In genomic region chr17:80252871-80253270, GRCh38 we compare ENCODE assay signal across 1 cellular context.
TF ChIP-seq lines count a peak whose summit lies in the region.

No MANE protein-coding gene starts in this region.

TF ChIP-seq in HEK293, 187 proteins besides CTCF, POLR2A, EP300 and RAD21 (continued from another document):
- TF ChIP-seq PRDM10 (tag by site-specific recombination; IDR thresholded peaks at IDR 0.05): no peak
- no peak for TF ChIP-seq ZNF157 (tag by site-specific recombination; IDR thresholded peaks at IDR 0.05)
- TF ChIP-seq ZNF645 (tag by site-specific recombination; IDR thresholded peaks at IDR 0.05): no peak
- no peak for TF ChIP-seq ZNF518A (tag by site-specific recombination; conservative IDR thresholded peaks at IDR 0.05; ENCODE audit: low read depth)
- TF ChIP-seq ZBTB8A (tag by site-specific recombination; IDR thresholded peaks at IDR 0.05): no peak
- TF ChIP-seq ZNF610 (tag by site-specific recombination; IDR thresholded peaks at IDR 0.05; ENCODE audit: borderline replicate concordance): no peak
- TF ChIP-seq AEBP2 (tag by site-specific recombination; IDR thresholded peaks at IDR 0.05; ENCODE audit: borderline replicate concordance): no peak
- no peak for TF ChIP-seq ZNF18 (tag by site-specific recombination; IDR thresholded peaks at IDR 0.05)
- TF ChIP-seq ZNF768 (tag by site-specific recombination; IDR thresholded peaks at IDR 0.05): no peak
- TF ChIP-seq ZBTB21 (tag by site-specific recombination; IDR thresholded peaks at IDR 0.05): no peak
- no peak for TF ChIP-seq ZNF24 (tag by site-specific recombination; IDR thresholded peaks at IDR 0.05)
- no peak for TF ChIP-seq ZNF350 (tag by site-specific recombination; IDR thresholded peaks at IDR 0.05)
- no peak for TF ChIP-seq ZNF664 (tag by site-specific recombination; IDR thresholded peaks at IDR 0.05)
